In genomic region chr3:52520716-52521487, GRCh38 we compare ENCODE assay signal across 23 cellular contexts. TPM values are rescaled to one million over a fixed set of nuclear protein-coding genes. Genes with fewer than 3 reads are reported as not detected.
DNase-seq lines count a peak whose midpoint lies in the region; ATAC-seq and TF ChIP-seq lines count a peak whose summit lies in the region.
"Had no signal": no experiment of that assay in that cellular context is flagged by ENCODE, and none has a peak within 500 bp of the region (broad histone marks: within the 10 kb centered on the region; RNA-seq: fewer than 3 reads in every experiment).

No MANE protein-coding gene starts in this region.

- TF ChIP-seq CTCF in left ventricle myocardium inferior (IDR thresholded peaks at IDR 0.05; ENCODE audit: borderline replicate concordance): no peak
- TF ChIP-seq CTCF in osteoblast (IDR thresholded peaks at IDR 0.05; ENCODE audit: extremely low read depth, low read depth, low read length): no peak
- TF ChIP-seq CTCF in mucosa of descending colon (IDR thresholded peaks at IDR 0.05): no peak

- H3K4me1 ChIP-seq in left ventricle myocardium inferior (peaks cover 23% of the 10 kb centered on the region), right cardiac atrium (ENCODE audit: control insufficient read depth, insufficient read depth, low read length) (peaks cover 14% of the 10 kb centered on the region), osteoblast (ENCODE audit: insufficient read depth, low read length) (no peaks in the 10 kb centered on the region), mucosa of descending colon (ENCODE audit: low read depth) (peaks cover 2% of the 10 kb centered on the region)
- H3K4me1 ChIP-seq: HAP-1 had no signal

- H3K27me3 ChIP-seq in left ventricle myocardium inferior (ENCODE audit: low read depth) (no peaks in the 10 kb centered on the region), right cardiac atrium (ENCODE audit: control insufficient read depth, insufficient read depth) (no peaks in the 10 kb centered on the region), osteoblast (ENCODE audit: insufficient read depth, low read length) (no peaks in the 10 kb centered on the region)
- H3K27me3 ChIP-seq: BLaER1 treated with 17β-estradiol and CSF1 and Interleukin-3, amounts not matched to agents 10 nM and 100 nM had no signal

- H3K4me1 Mint-ChIP-seq in activated T-helper 1 cell treated with anti-CD3 and anti-CD28 coated beads, Interleukin-12 subunit alpha, Interleukin-12 subunit beta, Interleukin-2, Interleukin-4 antibody, amounts not matched to agents 30 ng/mL and 10 ng/mL and 1 ng/mL, durations not matched to agents 14 hours and 24 hours and 36 hours (ENCODE audit: low read depth): no peaks in the 10 kb centered on the region

- H3K27ac Mint-ChIP-seq in activated T-helper 1 cell treated with anti-CD3 and anti-CD28 coated beads, Interleukin-12 subunit alpha, Interleukin-12 subunit beta, Interleukin-2, Interleukin-4 antibody, amounts not matched to agents 30 ng/mL and 10 ng/mL and 1 ng/mL, durations not matched to agents 14 hours and 24 hours and 36 hours: no peak overlapping the region
- H3K27ac Mint-ChIP-seq: CD4-positive, alpha-beta T cell; HFFc6 had no signal

- H3K9me3 ChIP-seq in left ventricle myocardium inferior (replicated peaks) (no peaks in the 10 kb centered on the region), right cardiac atrium (ENCODE audit: control insufficient read depth, low read length) (no peaks in the 10 kb centered on the region), osteoblast (ENCODE audit: low read depth, low read length) (no peaks in the 10 kb centered on the region), mucosa of descending colon (no peaks in the 10 kb centered on the region)
- H3K9me3 ChIP-seq: BLaER1 treated with 17β-estradiol and CSF1 and Interleukin-3, amounts not matched to agents 10 nM and 100 nM; HAP-1 had no signal

- no peak overlapping the region for H3K4me2 ChIP-seq in osteoblast (ENCODE audit: insufficient read depth, low read length)
- H3K4me2 ChIP-seq: BLaER1 treated with 17β-estradiol and CSF1 and Interleukin-3, amounts not matched to agents 10 nM and 100 nM; PC-9 had no signal

- ATAC-seq in left cardiac atrium (no peak), right cardiac atrium (no peak), mucosa of descending colon (no peak)

- 90% methylated on average over 20 of the region's 20 CpGs for WGBS in right cardiac atrium

- no peak overlapping the region for H2AFZ ChIP-seq in osteoblast (ENCODE audit: low read length)
- H2AFZ ChIP-seq: GM23248, PC-9 had no signal

- no peaks in the 10 kb centered on the region for H3K27me3 Mint-ChIP-seq in activated T-helper 1 cell treated with anti-CD3 and anti-CD28 coated beads, Interleukin-12 subunit alpha, Interleukin-12 subunit beta, Interleukin-2, Interleukin-4 antibody, amounts not matched to agents 30 ng/mL and 10 ng/mL and 1 ng/mL, durations not matched to agents 14 hours and 24 hours and 36 hours (ENCODE audit: insufficient read depth)
- H3K27me3 Mint-ChIP-seq: CD4-positive, alpha-beta T cell had no signal

- H3K27ac ChIP-seq in left ventricle myocardium inferior (replicated peaks): no peak overlapping the region
- no peak overlapping the region for H3K27ac ChIP-seq in right cardiac atrium (ENCODE audit: low read length)
- no peak overlapping the region for H3K27ac ChIP-seq in osteoblast (ENCODE audit: low read depth, low read length)
- H3K27ac ChIP-seq: BLaER1 treated with 17β-estradiol and CSF1 and Interleukin-3, amounts not matched to agents 10 nM and 100 nM; GM23248; PC-9 had no signal

- no peaks in the 10 kb centered on the region for H3K79me2 ChIP-seq in osteoblast (ENCODE audit: insufficient read depth, low read length)

- H3K36me3 ChIP-seq in left ventricle myocardium inferior: peaks cover 24% of the 10 kb centered on the region
- H3K36me3 ChIP-seq in osteoblast (ENCODE audit: insufficient read depth, low read length): peaks cover 18% of the 10 kb centered on the region
- no peaks in the 10 kb centered on the region for H3K36me3 ChIP-seq in mucosa of descending colon (ENCODE audit: low read depth)

- H4K20me1 ChIP-seq in osteoblast (ENCODE audit: insufficient read depth, low read length): peaks cover 3% of the 10 kb centered on the region

- intact Hi-C loops in left cardiac atrium (cut with DNase I) (no loop called here), left ventricle myocardium inferior (cut with micrococcal nuclease) (no loop called here), right cardiac atrium (cut with DNase I) (no loop called here), mucosa of descending colon (cut with DNase I, micrococcal nuclease) (no loop called here)
- intact Hi-C loops in activated T-helper 1 cell treated with anti-CD3 and anti-CD28 coated beads, Interleukin-12 subunit alpha, Interleukin-12 subunit beta, Interleukin-2, Interleukin-4 antibody, amounts not matched to agents 30 ng/mL and 10 ng/mL and 1 ng/mL, durations not matched to agents 14 hours and 24 hours and 36 hours (cut with micrococcal nuclease): no loop called here

- no peak overlapping the region for H3K4me3 Mint-ChIP-seq in activated T-helper 1 cell treated with anti-CD3 and anti-CD28 coated beads, Interleukin-12 subunit alpha, Interleukin-12 subunit beta, Interleukin-2, Interleukin-4 antibody, amounts not matched to agents 30 ng/mL and 10 ng/mL and 1 ng/mL, durations not matched to agents 14 hours and 24 hours and 36 hours
- H3K4me3 Mint-ChIP-seq: CD4-positive, alpha-beta T cell; HFFc6 had no signal

- no peaks in the 10 kb centered on the region for H3K36me3 Mint-ChIP-seq in activated T-helper 1 cell treated with anti-CD3 and anti-CD28 coated beads, Interleukin-12 subunit alpha, Interleukin-12 subunit beta, Interleukin-2, Interleukin-4 antibody, amounts not matched to agents 30 ng/mL and 10 ng/mL and 1 ng/mL, durations not matched to agents 14 hours and 24 hours and 36 hours (ENCODE audit: low read depth)

- no peaks in the 10 kb centered on the region for H3K9me3 Mint-ChIP-seq in activated T-helper 1 cell treated with anti-CD3 and anti-CD28 coated beads, Interleukin-12 subunit alpha, Interleukin-12 subunit beta, Interleukin-2, Interleukin-4 antibody, amounts not matched to agents 30 ng/mL and 10 ng/mL and 1 ng/mL, durations not matched to agents 14 hours and 24 hours and 36 hours
- H3K9me3 Mint-ChIP-seq: CD4-positive, alpha-beta T cell; HFFc6 had no signal

- H3K4me3 ChIP-seq in left ventricle myocardium inferior: no peak overlapping the region
- H3K4me3 ChIP-seq in right cardiac atrium (ENCODE audit: low read length): no peak overlapping the region
- no peak overlapping the region for H3K4me3 ChIP-seq in osteoblast (ENCODE audit: insufficient read depth, low read length)
- no peak overlapping the region for H3K4me3 ChIP-seq in mucosa of descending colon
- H3K4me3 ChIP-seq: BLaER1 treated with 17β-estradiol and CSF1 and Interleukin-3, amounts not matched to agents 10 nM and 100 nM; GM23248; HAP-1; PC-9 had no signal

- peak; percentile 9 for DNase-seq in left cardiac atrium
- DNase-seq in left ventricle myocardium inferior: no peak
- DNase-seq in right cardiac atrium: peak; percentile 17 to 55 (median 23)
- DNase-seq in osteoblast (ENCODE audit: insufficient read length, low spot score, missing footprints): peak; percentile 92
- DNase-seq in UCSD-AML1 (lab: John Stamatoyannopoulos, UW; ENCODE audit: unreplicated experiment): no peak
- no peak for DNase-seq in activated T-helper 1 cell treated with anti-CD3 and anti-CD28 coated beads, Interleukin-12 subunit alpha, Interleukin-12 subunit beta, Interleukin-2, Interleukin-4 antibody, amounts not matched to agents 30 ng/mL and 10 ng/mL and 1 ng/mL, durations not matched to agents 14 hours and 24 hours and 36 hours (ENCODE audit: low spot score)
- no peak for DNase-seq in mucosa of descending colon
- DNase-seq: AML-193; CD4-positive, alpha-beta T cell; DMS53; GM23248; HFFc6; KG1; MM.1S; NCI-H2029; NCI-H446 treated with DMSO at 0.1 percent for 48 hours; NCI-H526 treated with DMSO at 0.1 percent for 48 hours; PC-9; SHP77 had no signal

RNA-seq across cellular contexts. Expression of gene NT5DC2, which starts 12.8 kb away (rescaled TPM):
- 100 to 1,000 TPM; 114 to 141 TPM for total RNA-seq in left cardiac atrium
- total RNA-seq in left ventricle myocardium inferior: 69.3 TPM
- 100 to 1,000 TPM; 123 to 223 (median 154) TPM for total RNA-seq in right cardiac atrium
- 322 TPM for polyA plus RNA-seq in right cardiac atrium
- total RNA-seq in osteoblast: 45.4 and 52.5 TPM in 2 replicates
- 60.8 and 61.7 TPM in 2 replicates for total RNA-seq in activated T-helper 1 cell treated with anti-CD3 and anti-CD28 coated beads, Interleukin-12 subunit alpha, Interleukin-12 subunit beta, Interleukin-2, Interleukin-4 antibody, amounts not matched to agents 30 ng/mL and 10 ng/mL and 1 ng/mL, durations not matched to agents 14 hours and 24 hours and 36 hours
- total RNA-seq in mucosa of descending colon: 10 to 100 TPM in 2 of 3 donors, 1 to 10 TPM in 1; 5.7 to 20.2 (median 17.2) TPM

RNA-seq across cellular contexts. Expression of gene UQCC5, which starts 15.5 kb away (rescaled TPM):
- 10 to 100 TPM; 52.9 to 70.4 TPM for total RNA-seq in left cardiac atrium
- 65.8 TPM for total RNA-seq in left ventricle myocardium inferior
- total RNA-seq in right cardiac atrium: 10 to 100 TPM; 52.4 to 64.2 (median 62.4) TPM
- 97.3 TPM for polyA plus RNA-seq in right cardiac atrium
- total RNA-seq in osteoblast: 6.5 and 8.3 TPM in 2 replicates
- 14.1 and 17.1 TPM in 2 replicates for total RNA-seq in activated T-helper 1 cell treated with anti-CD3 and anti-CD28 coated beads, Interleukin-12 subunit alpha, Interleukin-12 subunit beta, Interleukin-2, Interleukin-4 antibody, amounts not matched to agents 30 ng/mL and 10 ng/mL and 1 ng/mL, durations not matched to agents 14 hours and 24 hours and 36 hours
- 10 to 100 TPM; 16.1 to 18.1 (median 17.1) TPM for total RNA-seq in mucosa of descending colon

RNA-seq across cellular contexts. Expression of gene STAB1, which starts 25.8 kb away (rescaled TPM):
- 100 to 1,000 TPM; 169 to 195 TPM for total RNA-seq in left cardiac atrium
- 67.2 TPM for total RNA-seq in left ventricle myocardium inferior
- total RNA-seq in right cardiac atrium: 100 to 1,000 TPM in 2 of 4 donors, 10 to 100 TPM in 2; 91.9 to 159 (median 101) TPM
- polyA plus RNA-seq in right cardiac atrium: 69.5 TPM
- total RNA-seq in osteoblast: 0.59 and 1.1 TPM in 2 replicates
- total RNA-seq in activated T-helper 1 cell treated with anti-CD3 and anti-CD28 coated beads, Interleukin-12 subunit alpha, Interleukin-12 subunit beta, Interleukin-2, Interleukin-4 antibody, amounts not matched to agents 30 ng/mL and 10 ng/mL and 1 ng/mL, durations not matched to agents 14 hours and 24 hours and 36 hours: 0.05 and 0.16 TPM in 2 replicates
- total RNA-seq in mucosa of descending colon: 100 to 1,000 TPM in 2 of 3 donors, 10 to 100 TPM in 1; 51.7 to 187 (median 145) TPM
- total RNA-seq: Daoy, G401, GM23248, HFFc6 had no signal
- polyA plus RNA-seq: GM23248 had no signal

Comparison
In these comparisons a context has a peak if more than half of its experiments do, and no peak if none do; other contexts are left out.
1. DNase-seq: peak in left cardiac atrium (single experiment), right cardiac atrium (3 of 3) and osteoblast (single experiment); none in left ventricle myocardium inferior (single experiment), UCSD-AML1 (single experiment), activated T-helper 1 cell treated with anti-CD3 and anti-CD28 coated beads, Interleukin-12 subunit alpha, Interleukin-12 subunit beta, Interleukin-2, Interleukin-4 antibody, amounts not matched to agents 30 ng/mL and 10 ng/mL and 1 ng/mL, durations not matched to agents 14 hours and 24 hours and 36 hours (single experiment) and mucosa of descending colon (0 of 3).
2. RNA of gene STAB1, which starts 25.8 kb away (total RNA-seq): 169 to 195 TPM in left cardiac atrium, 51.7 to 187 TPM in mucosa of descending colon, 91.9 to 159 TPM in right cardiac atrium and 67.2 TPM in left ventricle myocardium inferior (single experiment); 0.59 to 1.1 TPM in osteoblast and 0.05 to 0.16 TPM in activated T-helper 1 cell treated with anti-CD3 and anti-CD28 coated beads, Interleukin-12 subunit alpha, Interleukin-12 subunit beta, Interleukin-2, Interleukin-4 antibody, amounts not matched to agents 30 ng/mL and 10 ng/mL and 1 ng/mL, durations not matched to agents 14 hours and 24 hours and 36 hours; every median in the first group is over 10 times any median in the second.